In the genomic region with DNA sequence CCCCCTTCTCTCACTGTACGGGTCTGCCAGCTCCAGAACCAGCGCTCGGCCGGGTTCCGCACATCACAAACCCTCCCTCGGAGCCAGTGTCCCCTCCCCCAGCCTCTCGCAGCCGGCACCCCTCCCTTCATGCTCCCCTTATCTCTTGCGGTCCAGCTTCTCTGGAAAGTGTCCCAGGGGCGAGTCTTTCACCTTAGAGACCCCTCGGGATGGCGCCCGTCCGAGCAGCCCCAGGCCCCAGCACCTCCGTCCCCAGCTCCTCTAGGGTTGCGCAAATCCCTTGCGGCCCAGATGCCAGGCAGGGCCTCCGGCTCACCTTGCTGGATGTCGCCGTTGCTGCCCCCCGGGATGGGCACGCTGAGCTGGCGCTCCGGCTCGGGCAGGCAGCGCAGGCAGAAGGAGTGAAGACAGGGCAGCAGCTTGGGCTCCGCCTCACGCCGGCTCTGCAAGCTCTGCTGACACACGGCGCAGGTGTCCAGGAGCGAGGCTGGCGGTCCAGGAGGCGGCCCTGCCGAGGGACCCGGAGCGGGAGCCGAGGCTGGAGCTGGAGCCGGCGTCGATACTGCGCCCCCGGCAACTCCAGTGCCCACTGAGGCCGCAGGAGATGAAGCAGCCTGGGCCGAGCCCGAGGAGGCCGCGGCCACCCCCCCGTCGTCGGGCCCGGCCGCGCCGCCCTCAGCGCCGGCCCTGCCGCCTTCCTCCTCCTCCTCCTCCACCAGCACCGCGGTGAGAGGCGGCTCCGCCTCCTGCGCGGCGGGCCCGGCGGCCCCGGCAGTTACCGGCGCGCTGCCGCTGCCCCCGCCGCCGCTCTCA, we compare ENCODE assay signal across 8 cellular contexts. TPM values are rescaled to one million over a fixed set of nuclear protein-coding genes. Genes with fewer than 3 reads are reported as not detected.
DNase-seq lines count a peak whose midpoint lies in the region; ATAC-seq, FAIRE-seq and TF ChIP-seq lines count a peak whose summit lies in the region.

No MANE protein-coding gene starts in this region.

- H3K4me1 ChIP-seq in endothelial cell of umbilical vein (ENCODE audit: control insufficient read depth, extremely low read depth, insufficient read depth, low read length) (peaks cover 21% of the 10 kb centered on the region), mucosa of rectum (ENCODE audit: control insufficient read depth in 2 of 2, insufficient read depth in 2 of 2, low read length in 2 of 2) (peaks cover 18 to 24% of the 10 kb centered on the region in 2 donors)

- peak overlapping the region; percentile 95 for H3K4me2 ChIP-seq in endothelial cell of umbilical vein (ENCODE audit: insufficient read depth, low read length)

- H4K20me1 ChIP-seq in endothelial cell of umbilical vein (replicated peaks; ENCODE audit: control insufficient read depth, extremely low read depth, insufficient read depth, low read length), result peaks cover 2% of the 10 kb centered on the region

- peaks cover 11% of the 10 kb centered on the region for H3K36me3 Mint-ChIP-seq in activated CD4-positive, alpha-beta memory T cell treated with anti-CD3 and anti-CD28 coated beads for 36 hours
- peaks cover 24% of the 10 kb centered on the region for H3K36me3 Mint-ChIP-seq in stimulated activated naive CD8-positive, alpha-beta T cell treated with anti-CD3 and anti-CD28 coated beads, Interleukin-15, Interleukin-2, amounts not matched to agents 100 ng/mL and 50 ng/mL, for 24 hours (ENCODE audit: low read depth)

- H3K4me3 ChIP-seq in endothelial cell of umbilical vein (replicated peaks in 1 of 3; ENCODE audit: insufficient read depth in 1 of 3, low read depth in 1 of 3, low read length in 3 of 3) (peak overlapping the region; percentile 67 to 95 (median 70)), mucosa of rectum (ENCODE audit: low read length in 2 of 2) (peak overlapping the region; percentile 88 to 95)

- peak; percentile 73 for ATAC-seq in HG02798 (IDR thresholded peaks at IDR 0.05; ENCODE audit: poor library complexity, unreplicated experiment)

- H2AFZ ChIP-seq in endothelial cell of umbilical vein (ENCODE audit: low read depth, low read length), result peak overlapping the region; percentile 48

- H3K4me1 Mint-ChIP-seq in activated CD4-positive, alpha-beta memory T cell treated with anti-CD3 and anti-CD28 coated beads for 36 hours (ENCODE audit: low read depth), result peaks cover 45% of the 10 kb centered on the region
- peaks cover 50% of the 10 kb centered on the region for H3K4me1 Mint-ChIP-seq in stimulated activated naive CD8-positive, alpha-beta T cell treated with anti-CD3 and anti-CD28 coated beads, Interleukin-15, Interleukin-2, amounts not matched to agents 100 ng/mL and 50 ng/mL, for 24 hours (ENCODE audit: low read depth)

- TF ChIP-seq POLR2A in endothelial cell of umbilical vein (IDR thresholded peaks at IDR 0.05; ENCODE audit: low read depth, low read length), result no peak

- H3K9me1 ChIP-seq in endothelial cell of umbilical vein (replicated peaks; ENCODE audit: control insufficient read depth, extremely low read depth, insufficient read depth, low read length), result no peaks in the 10 kb centered on the region

- POLR2A ChIA-PET in activated CD4-positive, alpha-beta memory T cell treated with anti-CD3 and anti-CD28 coated beads for 36 hours (lab: Charles Lee), result interaction anchor here (1.2 to 2.2 kb wide), 4 partner anchors 42 to 206 kb away, joined by 3 to 6 read pairs (median 4); a partner anchor contains a TSS
- POLR2A ChIA-PET in endothelial cell of umbilical vein (lab: Charles Lee), result interaction anchor here (0.6 kb wide), 1 partner anchor 545 kb away, joined by 3 read pairs; no protein-coding TSS in a partner anchor

- peak; percentile 58 for FAIRE-seq in endothelial cell of umbilical vein (lab: Jason Lieb, UNC)

- H3K9me3 ChIP-seq in endothelial cell of umbilical vein (replicated peaks; ENCODE audit: control insufficient read depth, insufficient read depth, low read length) (no peaks in the 10 kb centered on the region), mucosa of rectum (ENCODE audit: control insufficient read depth in 2 of 2, low read length in 2 of 2) (no peaks in the 10 kb centered on the region)

- H3K9ac ChIP-seq in endothelial cell of umbilical vein (replicated peaks; ENCODE audit: extremely low read depth, insufficient read depth, low read length) (peak overlapping the region; percentile 96), mucosa of rectum (ENCODE audit: low read depth in 1 of 2, low read length in 2 of 2) (peak overlapping the region; percentile 92 to 96)

- no TSS peak for BruUV-seq in endothelial cell of umbilical vein (replicated peaks; lab: Mats Ljungman, UMichigan)

- no peaks in the 10 kb centered on the region for H3K9me3 Mint-ChIP-seq in activated CD4-positive, alpha-beta memory T cell treated with anti-CD3 and anti-CD28 coated beads for 36 hours
- no peaks in the 10 kb centered on the region for H3K9me3 Mint-ChIP-seq in stimulated activated naive CD8-positive, alpha-beta T cell treated with anti-CD3 and anti-CD28 coated beads, Interleukin-15, Interleukin-2, amounts not matched to agents 100 ng/mL and 50 ng/mL, for 24 hours

- H3K27ac Mint-ChIP-seq in activated CD4-positive, alpha-beta memory T cell treated with anti-CD3 and anti-CD28 coated beads for 36 hours, result peak overlapping the region; percentile 9
- H3K27ac Mint-ChIP-seq in stimulated activated naive CD8-positive, alpha-beta T cell treated with anti-CD3 and anti-CD28 coated beads, Interleukin-15, Interleukin-2, amounts not matched to agents 100 ng/mL and 50 ng/mL, for 24 hours, result peak overlapping the region; percentile 57

- dilution Hi-C loops in endothelial cell of umbilical vein (cut with MboI; ENCODE audit: extremely low pct_ligation_motif_present, low sequenced_read_pairs), result no loop called here

- CTCF ChIA-PET in activated CD4-positive, alpha-beta memory T cell treated with anti-CD3 and anti-CD28 coated beads for 36 hours (lab: Charles Lee), result interaction anchor here (1.1 to 2.0 kb wide), 5 partner anchors 43 to 1434 kb away, joined by 3 to 10 read pairs (median 4); a partner anchor contains a TSS
- CTCF ChIA-PET in endothelial cell of umbilical vein (lab: Charles Lee), result interaction anchor here (1.2 to 1.7 kb wide), 4 partner anchors 15 to 163 kb away, joined by 3 to 5 read pairs (median 4); no protein-coding TSS in a partner anchor

- TF ChIP-seq CTCF in endothelial cell of umbilical vein (IDR thresholded peaks at IDR 0.05; ENCODE audit: extremely low read depth in 1 of 2, insufficient read depth in 1 of 2, low read depth in 1 of 2, low read length in 2 of 2), result no peak

- H3K27ac ChIP-seq in endothelial cell of umbilical vein (ENCODE audit: insufficient read depth, low read depth, low read length) (peak overlapping the region; percentile 80), mucosa of rectum (ENCODE audit: low read depth in 2 of 2, low read length in 2 of 2) (peak overlapping the region; percentile 98)

- intact Hi-C loops in activated CD4-positive, alpha-beta memory T cell treated with anti-CD3 and anti-CD28 coated beads for 36 hours (cut with micrococcal nuclease), result loop anchor here (1.0 to 10.0 kb wide), 9 partner anchors 43 to 1120 kb away; a partner anchor contains a TSS
- intact Hi-C loops in endothelial cell of umbilical vein (cut with micrococcal nuclease), result loop anchor here (1.0 to 5.0 kb wide), 7 partner anchors 62 to 698 kb away; a partner anchor contains a TSS

- peaks cover 53% of the 10 kb centered on the region for H3K79me2 ChIP-seq in endothelial cell of umbilical vein (ENCODE audit: control insufficient read depth, insufficient read depth, low read length)

- H3K4me3 Mint-ChIP-seq in activated CD4-positive, alpha-beta memory T cell treated with anti-CD3 and anti-CD28 coated beads for 36 hours, result peak overlapping the region; percentile 76
- H3K4me3 Mint-ChIP-seq in stimulated activated naive CD8-positive, alpha-beta T cell treated with anti-CD3 and anti-CD28 coated beads, Interleukin-15, Interleukin-2, amounts not matched to agents 100 ng/mL and 50 ng/mL, for 24 hours, result peak overlapping the region; percentile 92

- H3K36me3 ChIP-seq in endothelial cell of umbilical vein (ENCODE audit: control insufficient read depth in 2 of 2, extremely low read depth in 1 of 2, insufficient read depth in 2 of 2, low read length in 2 of 2), result no peaks in the 10 kb centered on the region
- peaks cover 3% of the 10 kb centered on the region in 2 donors for H3K36me3 ChIP-seq in mucosa of rectum (ENCODE audit: control insufficient read depth in 2 of 2, insufficient read depth in 2 of 2, low read length in 2 of 2)

- DNase-seq in NCI-H748 (lab: John Stamatoyannopoulos, UW; ENCODE audit: unreplicated experiment) (peak; percentile 69), NCI-H748 treated with DMSO at 0.1 percent for 48 hours (lab: John Stamatoyannopoulos, UW) (no peak), NCI-H146 treated with DMSO at 0.1 percent for 48 hours (lab: John Stamatoyannopoulos, UW; ENCODE audit: unreplicated experiment) (peak; percentile 45), endothelial cell of umbilical vein (ENCODE audit: low read depth, low spot score) (peak; percentile 62)
- peak; percentile 52 for DNase-seq in activated CD4-positive, alpha-beta memory T cell treated with anti-CD3 and anti-CD28 coated beads for 36 hours

- no peaks in the 10 kb centered on the region for H3K27me3 Mint-ChIP-seq in activated CD4-positive, alpha-beta memory T cell treated with anti-CD3 and anti-CD28 coated beads for 36 hours
- H3K27me3 Mint-ChIP-seq in stimulated activated naive CD8-positive, alpha-beta T cell treated with anti-CD3 and anti-CD28 coated beads, Interleukin-15, Interleukin-2, amounts not matched to agents 100 ng/mL and 50 ng/mL, for 24 hours, result no peaks in the 10 kb centered on the region

- H3K27me3 ChIP-seq in endothelial cell of umbilical vein (ENCODE audit: control insufficient read depth in 2 of 2, insufficient read depth in 2 of 2, low read length in 2 of 2), result peaks cover 0 to 5% of the 10 kb centered on the region in 2 experiments
- no peaks in the 10 kb centered on the region for H3K27me3 ChIP-seq in mucosa of rectum (ENCODE audit: control insufficient read depth in 2 of 2, insufficient read depth in 2 of 2, low read length in 2 of 2)

TF ChIP-seq in endothelial cell of umbilical vein, 7 proteins besides CTCF, POLR2A, EP300 and RAD21 (continues in another document):
- TF ChIP-seq, protein P1, sequence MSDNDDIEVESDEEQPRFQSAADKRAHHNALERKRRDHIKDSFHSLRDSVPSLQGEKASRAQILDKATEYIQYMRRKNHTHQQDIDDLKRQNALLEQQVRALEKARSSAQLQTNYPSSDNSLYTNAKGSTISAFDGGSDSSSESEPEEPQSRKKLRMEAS (IDR thresholded peaks at IDR 0.05; ENCODE audit: insufficient read depth, insufficient read length), result no peak

RNA-seq across cellular contexts. Expression of a gene that starts 0.6 kb away (rescaled TPM):
- total RNA-seq in activated CD4-positive, alpha-beta memory T cell treated with anti-CD3 and anti-CD28 coated beads for 36 hours, result 10 to 100 TPM; 26.9 to 27.9 TPM
- 29.1 and 29.7 TPM in 2 replicates for total RNA-seq in endothelial cell of umbilical vein
- 8.9 and 10.3 TPM in 2 replicates for polyA plus RNA-seq in endothelial cell of umbilical vein
- 7.2 and 7.4 TPM in 2 replicates for polyA plus RNA-seq in endothelial cell of umbilical vein (2011; cell fraction: cytosol; rRNA removed)
- 42.5 and 50.3 TPM in 2 replicates for polyA plus RNA-seq in endothelial cell of umbilical vein (2011; cell fraction: nucleus; rRNA removed)
- polyA plus RNA-seq in endothelial cell of umbilical vein (2012), result 13.6 and 17.9 TPM in 2 replicates
- polyA minus RNA-seq in endothelial cell of umbilical vein, result 39.2 and 42.1 TPM in 2 replicates
- polyA minus RNA-seq in endothelial cell of umbilical vein (2011; cell fraction: cytosol; rRNA and poly(A)+ RNA removed), result 32.9 TPM
- 61.4 and 80.5 TPM in 2 replicates for polyA minus RNA-seq in endothelial cell of umbilical vein (2011; cell fraction: nucleus; rRNA and poly(A)+ RNA removed)
